16 cellular contexts compared by ENCODE assay signal in genomic region chr7:55054758-55055157, GRCh38. TPM values are rescaled to one million over a fixed set of nuclear protein-coding genes. Genes with fewer than 3 reads are reported as not detected.
DNase-seq lines count a peak whose midpoint lies in the region; ATAC-seq and TF ChIP-seq lines count a peak whose summit lies in the region.
"Had no signal": no experiment of that assay in that cellular context is flagged by ENCODE, and none has a peak within 500 bp of the region (broad histone marks: within the 10 kb centered on the region; RNA-seq: fewer than 3 reads in every experiment).

No MANE protein-coding gene starts in this region.

- H3K4me3 ChIP-seq in RWPE2 (ENCODE audit: severe bottlenecking) (no peak overlapping the region), gastrocnemius medialis (no peak overlapping the region)
- H3K4me3 ChIP-seq: BLaER1, lung, ovary had no signal

- H3K36me3 ChIP-seq in RWPE2 (ENCODE audit: low read depth), result peaks cover 88% of the 10 kb centered on the region
- no peaks in the 10 kb centered on the region for H3K36me3 ChIP-seq in gastrocnemius medialis
- H3K36me3 ChIP-seq: BLaER1, ovary had no signal

- TF ChIP-seq POLR2A in gastrocnemius medialis (IDR thresholded peaks at IDR 0.05), result no peak

- H3K27ac ChIP-seq in RWPE2 (ENCODE audit: poor library complexity, severe bottlenecking) (peak overlapping the region; percentile 96), foreskin keratinocyte (peak overlapping the region; percentile 94), gastrocnemius medialis (peak overlapping the region in 3 of 4 donors; percentile 37 to 39 (median 39))
- H3K27ac ChIP-seq: BLaER1, ovary had no signal

- TF ChIP-seq CTCF in RWPE2 (IDR thresholded peaks at IDR 0.05; ENCODE audit: poor library complexity, severe bottlenecking) (no peak), foreskin keratinocyte (conservative IDR thresholded peaks at IDR 0.05) (no peak), gastrocnemius medialis (IDR thresholded peaks at IDR 0.05 in 4 of 5, conservative IDR thresholded peaks at IDR 0.05 in 1 of 5) (no peak)

- intact Hi-C loops in gastrocnemius medialis (cut with DNase I; ENCODE audit: low total_unique reads), result no loop called here

- H3K27me3 ChIP-seq in RWPE2 (ENCODE audit: insufficient read depth, poor library complexity, severe bottlenecking), result no peaks in the 10 kb centered on the region
- no peaks in the 10 kb centered on the region for H3K27me3 ChIP-seq in foreskin keratinocyte
- H3K27me3 ChIP-seq in gastrocnemius medialis, result no peaks in the 10 kb centered on the region
- H3K27me3 ChIP-seq: BLaER1, ovary had no signal

- H3K4me1 ChIP-seq in RWPE2 (ENCODE audit: insufficient read depth, poor library complexity, severe bottlenecking) (peaks cover 86% of the 10 kb centered on the region), foreskin keratinocyte (peaks cover 65% of the 10 kb centered on the region), gastrocnemius medialis (peaks cover 19 to 40% of the 10 kb centered on the region in 2 donors)
- H3K4me1 ChIP-seq: BLaER1 had no signal

- ATAC-seq in RWPE2 (ENCODE audit: low read depth) (no peak), foreskin keratinocyte (peak; percentile 26), gastrocnemius medialis (no peak), GM18498 (IDR thresholded peaks at IDR 0.05; ENCODE audit: unreplicated experiment) (no peak)
- ATAC-seq: Right ventricle myocardium inferior had no signal

- DNase-seq in RWPE2 (ENCODE audit: low spot score) (no peak), foreskin keratinocyte (peak in 1 of 2 donors; percentile 57), gastrocnemius medialis (no peak), T-helper 2 cell (no peak), NCI-H345 treated with DMSO at 0.1 percent for 48 hours (lab: John Stamatoyannopoulos, UW; ENCODE audit: unreplicated experiment) (no peak), germinal center (ENCODE audit: low spot score) (no peak)
- DNase-seq: activated CD4-positive, alpha-beta T cell treated with anti-CD3 and anti-CD28 coated beads for 4 hours; activated naive CD8-positive, alpha-beta T cell treated with anti-CD3 and anti-CD28 coated beads, Interleukin-2, amount 10 ng/mL, durations not matched to agents 7 days and 5 days; NCI-H1048; NCI-H2029; NCI-H510A; ovary had no signal

- H3K9me3 ChIP-seq in RWPE2 (ENCODE audit: severe bottlenecking) (no peaks in the 10 kb centered on the region), gastrocnemius medialis (no peaks in the 10 kb centered on the region)
- H3K9me3 ChIP-seq: BLaER1, ovary had no signal

- in situ Hi-C loops in gastrocnemius medialis (cut with MboI; ENCODE audit: low sequenced_read_pairs in 4 of 4), result no loop called here

RNA-seq across cellular contexts. Expression of gene EGFR, which starts 35.9 kb away (rescaled TPM):
- total RNA-seq in foreskin keratinocyte (156 and 161 TPM in 2 replicates), gastrocnemius medialis (10 to 100 TPM; 28.0 to 34.8 (median 29.4) TPM)
- polyA plus RNA-seq in foreskin keratinocyte, result 22.4 and 28.7 TPM in 2 replicates
- total RNA-seq: activated naive CD8-positive, alpha-beta T cell treated with anti-CD3 and anti-CD28 coated beads, Interleukin-2, amount 10 ng/mL, durations not matched to agents 7 days and 5 days had no signal

Comparison
In these comparisons a context has a peak if more than half of its experiments do, and no peak if none do; other contexts are left out.
1. H3K27ac ChIP-seq: peak in every context shown above with its lines; median percentile 96 in RWPE2; 94 in foreskin keratinocyte; 39 in gastrocnemius medialis.